In genomic region chr2:240392948-240393830, GRCh38 we compare ENCODE assay signal across 1 cellular context.
A peak's percentile ranks its signal among the peaks of the same experiment; 100 is the strongest.
TF ChIP-seq lines count a peak whose summit lies in the region.

No MANE protein-coding gene starts in this region.

TF ChIP-seq in HepG2, 621 proteins besides CTCF, POLR2A, EP300 and RAD21:
- TF ChIP-seq ZNF557 (CRISPR knock-in tag; IDR thresholded peaks at IDR 0.05) (no peak), NFIC (IDR thresholded peaks at IDR 0.05; ENCODE audit: low read length) (no peak), MNT (IDR thresholded peaks at IDR 0.05) (peak; percentile 90), HNRNPLL (IDR thresholded peaks at IDR 0.05; ENCODE audit: low read depth, low read length, poor library complexity, severe bottlenecking) (peak; percentile 4), ZNF382 (CRISPR knock-in tag; IDR thresholded peaks at IDR 0.05; ENCODE audit: borderline replicate concordance) (no peak)
